In the genomic region with DNA sequence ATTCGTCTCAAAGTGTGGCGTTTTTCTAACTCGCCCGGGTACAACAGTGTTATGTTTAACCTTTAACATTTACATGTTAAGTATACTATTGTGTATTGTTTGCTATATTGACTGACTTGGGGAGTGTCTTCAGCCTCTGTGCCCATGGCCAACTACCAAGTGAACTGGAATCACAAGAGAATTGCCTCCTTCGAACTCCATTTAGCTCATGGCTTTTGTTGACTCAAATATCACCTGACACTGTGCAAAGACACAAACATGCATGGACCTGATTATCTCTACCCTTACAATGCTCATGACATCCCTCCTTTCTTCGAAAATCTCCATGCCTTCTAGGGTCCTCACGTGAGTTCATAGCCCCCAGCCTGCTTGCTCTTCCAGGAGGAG, we compare ENCODE assay signal across 8 cellular contexts. TPM values are rescaled to one million over a fixed set of nuclear protein-coding genes. Genes with fewer than 3 reads are reported as not detected.
DNase-seq lines count a peak whose midpoint lies in the region; ATAC-seq and TF ChIP-seq lines count a peak whose summit lies in the region.

No MANE protein-coding gene starts in this region.

- peaks cover 0 to 2% of the 10 kb centered on the region in 2 donors for H3K27me3 Mint-ChIP-seq in CD8-positive, alpha-beta memory T cell
- peaks cover 6% of the 10 kb centered on the region for H3K27me3 Mint-ChIP-seq in endothelial cell (ENCODE audit: unreplicated experiment)

- H3K27ac ChIP-seq in CD8-positive, alpha-beta memory T cell (ENCODE audit: low read depth, low read length): peak overlapping the region; percentile 70
- H3K27ac ChIP-seq in neural cell (ENCODE audit: low read length): peak overlapping the region; percentile 85

- TF ChIP-seq CTCF in endothelial cell (IDR thresholded peaks at IDR 0.05; ENCODE audit: unreplicated experiment): no peak
- TF ChIP-seq CTCF in neural cell (IDR thresholded peaks at IDR 0.05; ENCODE audit: poor library complexity, severe bottlenecking): no peak

- peaks cover 10% of the 10 kb centered on the region for H3K9me3 ChIP-seq in CD8-positive, alpha-beta memory T cell (ENCODE audit: low read length)
- H3K9me3 ChIP-seq in MG63: peaks cover 24% of the 10 kb centered on the region
- H3K9me3 ChIP-seq in neural cell (ENCODE audit: low read length): no peaks in the 10 kb centered on the region

- TF ChIP-seq EP300 in neural cell (conservative IDR thresholded peaks at IDR 0.05; ENCODE audit: poor library complexity, severe bottlenecking): no peak

- H2AFZ ChIP-seq in neural cell (ENCODE audit: low read depth, low read length): peak overlapping the region; percentile 53

- peaks cover 32% of the 10 kb centered on the region for H3K79me2 ChIP-seq in neural cell (replicated peaks; ENCODE audit: insufficient read depth, low read length)

- no peaks in the 10 kb centered on the region for H3K27me3 ChIP-seq in CD8-positive, alpha-beta memory T cell (ENCODE audit: insufficient read depth, low read length, poor library complexity, severe bottlenecking)
- H3K27me3 ChIP-seq in MG63 (no peaks in the 10 kb centered on the region), neural cell (ENCODE audit: insufficient read depth, low read depth, low read length) (no peaks in the 10 kb centered on the region)

- no peak for ATAC-seq in GM18861 (IDR thresholded peaks at IDR 0.05; ENCODE audit: unreplicated experiment)

- POLR2A ChIA-PET in CD8-positive, alpha-beta memory T cell (lab: Charles Lee): interaction anchor here (1.1 kb wide), 1 partner anchor 29 kb away, joined by 3 read pairs; no protein-coding TSS in a partner anchor

- DNase-seq in CD8-positive, alpha-beta memory T cell: no peak
- no peak for DNase-seq in MG63
- DNase-seq in endothelial cell (ENCODE audit: low spot score): no peak
- no peak for DNase-seq in activated CD4-positive, CD25-positive, alpha-beta regulatory T cell treated with anti-CD3 and anti-CD28 coated beads, Interleukin-2, amount 50 U/mL, for 72 hours
- no peak for DNase-seq in NOMO-1 treated with dmso at 0.1 percent for 144 hours (lab: John Stamatoyannopoulos, UW; ENCODE audit: unreplicated experiment)
- no peak for DNase-seq in SIG-M5 (lab: John Stamatoyannopoulos, UW)

- peaks cover 15 to 69% (median 45%) of the 10 kb centered on the region in 3 donors for H3K36me3 Mint-ChIP-seq in CD8-positive, alpha-beta memory T cell
- H3K36me3 Mint-ChIP-seq in endothelial cell (ENCODE audit: low read depth, unreplicated experiment): peaks cover 4% of the 10 kb centered on the region

- CTCF ChIA-PET in CD8-positive, alpha-beta memory T cell (lab: Charles Lee): interaction anchor here (0.8 kb wide), 1 partner anchor 27 kb away, joined by 3 read pairs; no protein-coding TSS in a partner anchor

- peak overlapping the region; percentile 90 for H3K4me3 ChIP-seq in CD8-positive, alpha-beta memory T cell (ENCODE audit: low read length)
- peak overlapping the region; percentile 30 for H3K4me3 ChIP-seq in MG63
- peak overlapping the region; percentile 80 for H3K4me3 ChIP-seq in neural cell (ENCODE audit: low read length)

- no peaks in the 10 kb centered on the region for H4K20me1 ChIP-seq in neural cell (ENCODE audit: insufficient read depth)

- H3K4me1 ChIP-seq in CD8-positive, alpha-beta memory T cell (ENCODE audit: insufficient read depth, low read length): peaks cover 7% of the 10 kb centered on the region

- no peaks in the 10 kb centered on the region for H3K9me2 ChIP-seq in neural cell (ENCODE audit: insufficient read depth, low read length)

- H3K4me1 Mint-ChIP-seq in CD8-positive, alpha-beta memory T cell: peaks cover 28 to 42% (median 32%) of the 10 kb centered on the region in 3 donors
- peaks cover 21% of the 10 kb centered on the region for H3K4me1 Mint-ChIP-seq in endothelial cell (ENCODE audit: unreplicated experiment)

- peak overlapping the region; percentile 82 for H3K9ac ChIP-seq in neural cell (ENCODE audit: low read length)

- H3K36me3 ChIP-seq in CD8-positive, alpha-beta memory T cell (ENCODE audit: insufficient read depth, low read length): no peaks in the 10 kb centered on the region
- H3K36me3 ChIP-seq in MG63 (no peaks in the 10 kb centered on the region), neural cell (ENCODE audit: insufficient read depth, low read length) (no peaks in the 10 kb centered on the region)

- peaks cover 0 to 76% (median 37%) of the 10 kb centered on the region in 5 donors for H3K9me3 Mint-ChIP-seq in CD8-positive, alpha-beta memory T cell
- H3K9me3 Mint-ChIP-seq in endothelial cell (ENCODE audit: unreplicated experiment): no peaks in the 10 kb centered on the region

- TF ChIP-seq RAD21 in neural cell (conservative IDR thresholded peaks at IDR 0.05): no peak

- H3F3A ChIP-seq in neural cell (ENCODE audit: insufficient read depth, low read length, poor library complexity, severe bottlenecking): no peaks in the 10 kb centered on the region

- H3K4me3 Mint-ChIP-seq in CD8-positive, alpha-beta memory T cell: peak overlapping the region; percentile 80 to 96 (median 89)
- H3K4me3 Mint-ChIP-seq in endothelial cell (ENCODE audit: unreplicated experiment): peak overlapping the region; percentile 98

- H3K27ac Mint-ChIP-seq in CD8-positive, alpha-beta memory T cell: peak overlapping the region; percentile 19 to 96 (median 83)
- peak overlapping the region; percentile 80 for H3K27ac Mint-ChIP-seq in endothelial cell (ENCODE audit: unreplicated experiment)

- H3K4me2 ChIP-seq in neural cell (ENCODE audit: low read length): peak overlapping the region; percentile 46

TF ChIP-seq in neural cell, 6 proteins besides CTCF, POLR2A, EP300 and RAD21:
- TF ChIP-seq EZH2 (IDR thresholded peaks at IDR 0.05; ENCODE audit: borderline replicate concordance, insufficient read depth, low read length, poor library complexity, severe bottlenecking) (no peak), REST (IDR thresholded peaks at IDR 0.05; ENCODE audit: borderline replicate concordance) (no peak), SMC3 (conservative IDR thresholded peaks at IDR 0.05; ENCODE audit: poor library complexity) (no peak), POLR2AphosphoS5 (IDR thresholded peaks at IDR 0.05) (no peak), MXI1 (conservative IDR thresholded peaks at IDR 0.05; ENCODE audit: poor library complexity, severe bottlenecking) (no peak), TAF1 (IDR thresholded peaks at IDR 0.05; ENCODE audit: low read depth) (no peak)

RNA-seq across cellular contexts. Expression of gene ZNF814, which starts 0.7 kb away (rescaled TPM):
- total RNA-seq in CD8-positive, alpha-beta memory T cell: 10 to 100 TPM; 38.5 to 38.7 TPM
- polyA plus RNA-seq in CD8-positive, alpha-beta memory T cell: 21.2 TPM
- total RNA-seq in MG63 (2014; rRNA removed; shearing (Covaris generic); ENCODE audit: low replicate concordance): 0.56 and 2.4 TPM in 2 replicates
- total RNA-seq in endothelial cell (ENCODE audit: unreplicated experiment): 22.3 TPM
- 12.4 and 17.7 TPM in 2 replicates for polyA plus RNA-seq in neural cell
- polyA minus RNA-seq in neural cell: 32.4 and 36.3 TPM in 2 replicates

RNA-seq across cellular contexts. Expression of gene ZNF417, which starts 28.3 kb away (rescaled TPM):
- 10 to 100 TPM; 15.8 to 16.8 TPM for total RNA-seq in CD8-positive, alpha-beta memory T cell
- 4.4 TPM for polyA plus RNA-seq in CD8-positive, alpha-beta memory T cell
- 3.1 and 7.4 TPM in 2 replicates for total RNA-seq in MG63 (2014; rRNA removed; shearing (Covaris generic); ENCODE audit: low replicate concordance)
- total RNA-seq in endothelial cell (ENCODE audit: unreplicated experiment): 16.7 TPM
- 21.7 and 25.0 TPM in 2 replicates for polyA plus RNA-seq in neural cell
- polyA minus RNA-seq in neural cell: 47.2 and 50.7 TPM in 2 replicates

RNA-seq across cellular contexts. Expression of gene ZNF587, which starts 38.4 kb away (rescaled TPM):
- total RNA-seq in CD8-positive, alpha-beta memory T cell: 10 to 100 TPM; 24.2 to 27.2 TPM
- polyA plus RNA-seq in CD8-positive, alpha-beta memory T cell: 4.8 TPM
- 7.6 and 8.9 TPM in 2 replicates for total RNA-seq in MG63 (2014; rRNA removed; shearing (Covaris generic); ENCODE audit: low replicate concordance)
- 36.8 TPM for total RNA-seq in endothelial cell (ENCODE audit: unreplicated experiment)
- polyA plus RNA-seq in neural cell: 16.8 and 23.3 TPM in 2 replicates
- 62.4 and 65.0 TPM in 2 replicates for polyA minus RNA-seq in neural cell

RNA-seq across cellular contexts. Expression of gene ZNF418, which starts 47.1 kb away (rescaled TPM):
- total RNA-seq in CD8-positive, alpha-beta memory T cell: 1 to 10 TPM; 5.1 to 6.7 TPM
- polyA plus RNA-seq in CD8-positive, alpha-beta memory T cell: 3.3 TPM
- not detected in 2 replicates for total RNA-seq in MG63 (2014; rRNA removed; shearing (Covaris generic); ENCODE audit: low replicate concordance)
- total RNA-seq in endothelial cell (ENCODE audit: unreplicated experiment): 14.0 TPM
- 19.7 and 27.6 TPM in 2 replicates for polyA plus RNA-seq in neural cell
- 53.1 and 61.6 TPM in 2 replicates for polyA minus RNA-seq in neural cell

RNA-seq across cellular contexts. Expression of gene ZNF587B, which starts 58.0 kb away (rescaled TPM):
- 10 to 100 TPM; 24.8 to 25.4 TPM for total RNA-seq in CD8-positive, alpha-beta memory T cell
- 1.4 TPM for polyA plus RNA-seq in CD8-positive, alpha-beta memory T cell
- total RNA-seq in MG63 (2014; rRNA removed; shearing (Covaris generic); ENCODE audit: low replicate concordance): 4.6 and 7.6 TPM in 2 replicates
- 24.5 TPM for total RNA-seq in endothelial cell (ENCODE audit: unreplicated experiment)
- 5.7 and 6.7 TPM in 2 replicates for polyA plus RNA-seq in neural cell
- polyA minus RNA-seq in neural cell: 26.3 and 27.4 TPM in 2 replicates

Comparison
In these comparisons a context has a peak if more than half of its experiments do, and no peak if none do; other contexts are left out.
1. H3K4me3 ChIP-seq: peak in every context shown above with its lines; median percentile 90 in CD8-positive, alpha-beta memory T cell; 80 in neural cell; 30 in MG63.